ENCODE assay signal across 1 cellular context in the genomic region with DNA sequence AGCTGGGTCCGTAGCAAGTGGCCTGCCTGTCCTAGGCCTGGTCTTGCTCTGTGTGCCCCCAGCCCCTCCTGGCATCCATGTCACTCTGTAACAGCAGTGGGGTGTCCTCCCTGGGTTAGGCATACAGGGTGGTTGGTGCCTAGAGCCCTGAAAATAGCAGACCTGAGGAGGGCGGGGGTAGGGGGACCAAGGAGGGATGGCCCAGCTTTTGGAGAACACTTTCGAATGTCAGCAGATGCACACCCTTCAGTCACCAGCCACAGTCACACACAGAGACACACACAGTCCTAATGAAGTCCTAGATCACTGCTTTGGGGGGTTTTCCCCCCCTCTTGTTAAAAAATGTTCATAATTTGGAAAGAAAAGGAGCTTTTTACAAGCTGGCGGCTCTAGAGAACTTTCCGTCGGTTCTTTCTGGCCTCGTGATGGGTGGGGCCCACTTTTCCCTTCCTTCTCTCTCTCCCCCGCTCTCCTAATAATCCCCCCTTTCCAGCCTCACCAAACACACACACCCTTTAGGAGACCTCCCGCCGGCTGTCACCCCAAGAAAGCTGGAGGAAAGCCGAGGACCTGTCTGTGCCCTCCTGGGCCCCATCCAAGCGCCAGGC.
TF ChIP-seq lines count a peak whose summit lies in the region.

No MANE protein-coding gene starts in this region.

TF ChIP-seq in HCT116, 20 proteins besides CTCF, POLR2A, EP300 and RAD21 (continued from another document):
- no peak for TF ChIP-seq EGR1 (IDR thresholded peaks at IDR 0.05; ENCODE audit: low read depth)
- TF ChIP-seq ZNF274 (IDR thresholded peaks at IDR 0.05; ENCODE audit: low read depth, low read length) = no peak
